25 cellular contexts compared by ENCODE assay signal in the genomic region with DNA sequence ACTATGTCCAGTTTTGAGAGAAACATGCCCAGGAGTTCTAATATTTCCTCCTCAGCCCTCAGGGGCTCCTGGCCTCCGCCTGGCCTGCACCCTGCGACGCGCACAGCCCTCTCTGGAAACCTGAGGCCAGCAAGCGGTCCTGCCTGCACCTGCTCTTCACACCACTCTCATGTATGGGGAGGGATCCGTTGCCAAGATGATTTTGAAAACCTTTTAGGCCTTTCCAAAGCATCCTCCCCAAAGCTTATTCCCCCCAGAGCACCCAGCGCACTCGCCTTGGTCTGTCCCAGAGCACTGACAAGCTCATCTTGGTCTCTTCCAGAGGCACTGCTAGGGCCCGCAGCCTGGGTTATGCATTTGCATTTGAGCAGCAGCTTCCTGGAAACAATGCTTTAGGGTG. TPM values are rescaled to one million over a fixed set of nuclear protein-coding genes. Genes with fewer than 3 reads are reported as not detected.
A peak's percentile ranks its signal among the peaks of the same experiment; 100 is the strongest.
DNase-seq lines count a peak whose midpoint lies in the region; ATAC-seq and TF ChIP-seq lines count a peak whose summit lies in the region.
"Had no signal": no experiment of that assay in that cellular context is flagged by ENCODE, and none has a peak within 500 bp of the region (broad histone marks: within the 10 kb centered on the region; RNA-seq: fewer than 3 reads in every experiment).

No MANE protein-coding gene starts in this region.

- H3K36me3 ChIP-seq in neuronal stem cell (replicated peaks in 1 of 2; ENCODE audit: control insufficient read depth in 2 of 2, insufficient read depth in 2 of 2, low read length in 2 of 2) (no peaks in the 10 kb centered on the region), left lung (no peaks in the 10 kb centered on the region), mesenchymal stem cell (ENCODE audit: control insufficient read depth in 1 of 2, insufficient read depth in 2 of 2, low read depth in 1 of 2, low read length in 2 of 2) (no peaks in the 10 kb centered on the region)
- H3K36me3 ChIP-seq: BLaER1 treated with 17β-estradiol and CSF1 and Interleukin-3, amounts not matched to agents 10 nM and 100 nM had no signal

- H2AK5ac ChIP-seq in neuronal stem cell (ENCODE audit: low read depth, low read length) (no peak overlapping the region), mesenchymal stem cell (ENCODE audit: low read length, severe bottlenecking) (no peak overlapping the region)

- H3K4me1 ChIP-seq in neuronal stem cell (ENCODE audit: control insufficient read depth in 2 of 2, insufficient read depth in 1 of 2, low read depth in 1 of 2, low read length in 2 of 2), result peaks cover 1 to 5% of the 10 kb centered on the region in 2 donors
- H3K4me1 ChIP-seq in left lung, result no peaks in the 10 kb centered on the region
- peaks cover 4% of the 10 kb centered on the region for H3K4me1 ChIP-seq in mesenchymal stem cell (ENCODE audit: control insufficient read depth, insufficient read depth, low read depth, low read length)

- H2AFZ ChIP-seq in neuronal stem cell (ENCODE audit: low read length) (no peak overlapping the region), mesenchymal stem cell (ENCODE audit: low read depth, low read length) (no peak overlapping the region)

- DNase-seq in NCI-H2107 treated with DMSO at 0.1 percent for 48 hours (lab: John Stamatoyannopoulos, UW; ENCODE audit: unreplicated experiment), result peak; percentile 34
- no peak for DNase-seq in NCI-H2107 (lab: John Stamatoyannopoulos, UW)
- peak; percentile 47 for DNase-seq in NCI-H1092 treated with DMSO at 0.1 percent for 48 hours (lab: John Stamatoyannopoulos, UW)
- DNase-seq in NCI-H526 treated with DMSO at 0.1 percent for 48 hours (lab: John Stamatoyannopoulos, UW), result peak; percentile 78
- DNase-seq in neuronal stem cell (ENCODE audit: low spot score), result no peak
- DNase-seq in left lung, result no peak
- DNase-seq in mesenchymal stem cell, result no peak
- DNase-seq: CD8-positive, alpha-beta T cell; GF-D8; H7; Karpas-422; NCI-H1436 treated with DMSO at 0.1 percent for 48 hours; NCI-H2029; NCI-H2227 treated with DMSO at 0.1 percent for 48 hours; NCI-H510A treated with DMSO at 0.1 percent for 48 hours; NCI-H82; OCI-M1; SHP77 treated with DMSO at 0.1 percent for 48 hours; SK-N-SH had no signal

- H3K4me2 ChIP-seq in neuronal stem cell (ENCODE audit: insufficient read depth, low read length, poor library complexity, severe bottlenecking) (no peak overlapping the region), mesenchymal stem cell (ENCODE audit: low read length, poor library complexity, severe bottlenecking) (no peak overlapping the region)
- H3K4me2 ChIP-seq: BLaER1 treated with 17β-estradiol and CSF1 and Interleukin-3, amounts not matched to agents 10 nM and 100 nM; SK-N-SH had no signal

- no peak overlapping the region for H3K14ac ChIP-seq in neuronal stem cell (ENCODE audit: low read length)
- no peak overlapping the region for H3K14ac ChIP-seq in mesenchymal stem cell (ENCODE audit: low read length in 2 of 2)

- H2BK15ac ChIP-seq in neuronal stem cell (ENCODE audit: low read length), result no peak overlapping the region
- H2BK15ac ChIP-seq in mesenchymal stem cell (ENCODE audit: low read depth, poor library complexity, severe bottlenecking), result no peak overlapping the region

- no peak overlapping the region for H3K23ac ChIP-seq in neuronal stem cell (ENCODE audit: low read depth, low read length, poor library complexity)
- no peak overlapping the region for H3K23ac ChIP-seq in mesenchymal stem cell (ENCODE audit: low read length in 2 of 2)

- H4K8ac ChIP-seq in neuronal stem cell (ENCODE audit: low read depth, low read length) (no peak overlapping the region), mesenchymal stem cell (ENCODE audit: low read length) (no peak overlapping the region)

- no peaks in the 10 kb centered on the region for H3K79me1 ChIP-seq in neuronal stem cell (ENCODE audit: low read depth, low read length)
- H3K79me1 ChIP-seq in mesenchymal stem cell (replicated peaks; ENCODE audit: low read length, poor library complexity, severe bottlenecking), result no peaks in the 10 kb centered on the region

- H2BK120ac ChIP-seq in neuronal stem cell (ENCODE audit: low read depth, low read length) (no peak overlapping the region), mesenchymal stem cell (ENCODE audit: low read depth, low read length) (no peak overlapping the region)

- H3K27me3 ChIP-seq in neuronal stem cell (ENCODE audit: control insufficient read depth in 3 of 3, insufficient read depth in 3 of 3, low read depth in 1 of 3, low read length in 3 of 3), result peaks cover 0 to 31% (median 0%) of the 10 kb centered on the region in 3 experiments
- peaks cover 0 to 38% of the 10 kb centered on the region in 2 donors for H3K27me3 ChIP-seq in left lung
- H3K27me3 ChIP-seq in mesenchymal stem cell (ENCODE audit: control insufficient read depth in 1 of 2, insufficient read depth in 1 of 2, low read length in 2 of 2), result peaks cover 25 to 34% of the 10 kb centered on the region in 2 experiments
- H3K27me3 ChIP-seq: BLaER1 treated with 17β-estradiol and CSF1 and Interleukin-3, amounts not matched to agents 10 nM and 100 nM had no signal

- H2BK12ac ChIP-seq in neuronal stem cell (ENCODE audit: low read length) (no peak overlapping the region), mesenchymal stem cell (ENCODE audit: low read length in 2 of 2) (no peak overlapping the region)

- H3K9me3 ChIP-seq in neuronal stem cell (replicated peaks in 1 of 2; ENCODE audit: control insufficient read depth in 2 of 2, insufficient read depth in 1 of 2, low read depth in 1 of 2, low read length in 2 of 2) (no peaks in the 10 kb centered on the region), left lung (no peaks in the 10 kb centered on the region), mesenchymal stem cell (ENCODE audit: control insufficient read depth, low read length) (no peaks in the 10 kb centered on the region)
- H3K9me3 ChIP-seq: BLaER1 treated with 17β-estradiol and CSF1 and Interleukin-3, amounts not matched to agents 10 nM and 100 nM; SK-N-SH had no signal

- H3K4me3 ChIP-seq in neuronal stem cell (ENCODE audit: low read length in 2 of 2), result no peak overlapping the region
- no peak overlapping the region for H3K4me3 ChIP-seq in left lung
- H3K4me3 ChIP-seq in mesenchymal stem cell (ENCODE audit: insufficient read depth in 1 of 2, low read depth in 1 of 2, low read length in 2 of 2), result no peak overlapping the region
- H3K4me3 ChIP-seq: BLaER1 treated with 17β-estradiol and CSF1 and Interleukin-3, amounts not matched to agents 10 nM and 100 nM had no signal

- H2BK5ac ChIP-seq in neuronal stem cell (ENCODE audit: low read length) (peak overlapping the region; percentile 13), mesenchymal stem cell (ENCODE audit: low read depth, low read length, poor library complexity, severe bottlenecking) (no peak overlapping the region)

- no peak for TF ChIP-seq CTCF in left lung (IDR thresholded peaks at IDR 0.05)

- no peak overlapping the region for H3K4ac ChIP-seq in neuronal stem cell (ENCODE audit: low read length)
- H3K4ac ChIP-seq in mesenchymal stem cell (ENCODE audit: low read depth in 1 of 2, low read length in 2 of 2), result no peak overlapping the region

- H3K9ac ChIP-seq in neuronal stem cell (ENCODE audit: low read depth, low read length, poor library complexity) (no peak overlapping the region), mesenchymal stem cell (ENCODE audit: low read length) (no peak overlapping the region)
- H3K9ac ChIP-seq: BLaER1 treated with 17β-estradiol and CSF1 and Interleukin-3, amounts not matched to agents 10 nM and 100 nM; SK-N-SH had no signal

- H3K18ac ChIP-seq in neuronal stem cell (ENCODE audit: low read length) (no peak overlapping the region), mesenchymal stem cell (ENCODE audit: low read depth in 1 of 2, low read length in 2 of 2) (no peak overlapping the region)

- no CpG with 5 or more reads among the region's 9 CpGs for WGBS in neuronal stem cell (ENCODE audit: extremely low coverage in 2 of 2, insufficient read length in 2 of 2, insufficient replicate concordance in 1 of 2), 2 donors
- 80% methylated on average over 9 of the region's 9 CpGs for WGBS in mesenchymal stem cell

- H3K27ac ChIP-seq in neuronal stem cell (replicated peaks; ENCODE audit: low read length) (no peak overlapping the region), left lung (no peak overlapping the region), mesenchymal stem cell (ENCODE audit: low read length, poor library complexity, severe bottlenecking) (no peak overlapping the region)
- H3K27ac ChIP-seq: 22Rv1; BLaER1 treated with 17β-estradiol and CSF1 and Interleukin-3, amounts not matched to agents 10 nM and 100 nM had no signal

- H4K91ac ChIP-seq in neuronal stem cell (ENCODE audit: low read depth, low read length, poor library complexity) (no peak overlapping the region), mesenchymal stem cell (ENCODE audit: low read length) (no peak overlapping the region)

- no peak for ATAC-seq in left lung
- no peak for ATAC-seq in GM18861 (IDR thresholded peaks at IDR 0.05; ENCODE audit: unreplicated experiment)
- ATAC-seq: CD8-positive, alpha-beta T cell had no signal

- intact Hi-C loops in left lung (cut with DNase I), result no loop called here

RNA-seq across cellular contexts. Expression of a gene that starts 22.6 kb away (rescaled TPM):
- not detected for polyA plus RNA-seq in neuronal stem cell (2013, experiment 1 of 2)
- polyA plus RNA-seq in neuronal stem cell (2013, experiment 2 of 2), result not detected
- total RNA-seq in left lung, result not detected
- not detected for polyA plus RNA-seq in mesenchymal stem cell (2013, experiment 1 of 2)
- polyA plus RNA-seq in mesenchymal stem cell (2013, experiment 2 of 2), result not detected
- total RNA-seq: CD8-positive, alpha-beta T cell; M059J; RPMI7951; T-helper 2 cell treated with Interferon-gamma antibody and Interleukin-4, amounts not matched to agents 100 ng/mL and 5 ng/mL, for 36 hours had no signal
- polyA plus RNA-seq: SK-N-SH had no signal

Comparison
In these comparisons a context has a peak if more than half of its experiments do, and no peak if none do; other contexts are left out.
1. DNase-seq: peak in NCI-H2107 treated with DMSO at 0.1 percent for 48 hours (single experiment), NCI-H1092 treated with DMSO at 0.1 percent for 48 hours (single experiment) and NCI-H526 treated with DMSO at 0.1 percent for 48 hours (single experiment); none in NCI-H2107 (single experiment), neuronal stem cell (single experiment), left lung (0 of 2) and mesenchymal stem cell (single experiment).